ENCODE assay signal across 8 cellular contexts in genomic region chr1:221045842-221046831, GRCh38.
A peak's percentile ranks its signal among the peaks of the same experiment; 100 is the strongest.
DNase-seq lines count a peak whose midpoint lies in the region; ATAC-seq and TF ChIP-seq lines count a peak whose summit lies in the region.

No MANE protein-coding gene starts in this region.

- ATAC-seq in GM21447 (IDR thresholded peaks at IDR 0.05; ENCODE audit: unreplicated experiment) (peak; percentile 91), HG03558 (IDR thresholded peaks at IDR 0.05; ENCODE audit: extremely low read depth, unreplicated experiment) (peak; percentile 89)

- TF ChIP-seq POLR2A in thyroid gland (IDR thresholded peaks at IDR 0.05) = no peak
- no peak for TF ChIP-seq POLR2A in vagina (IDR thresholded peaks at IDR 0.05)

- H3K9me3 Mint-ChIP-seq in activated naive CD4-positive, alpha-beta T cell treated with anti-CD3 and anti-CD28 coated beads for 36 hours = peaks cover 14% of the 10 kb centered on the region

- H3K4me1 ChIP-seq in thyroid gland (peaks cover 0 to 10% of the 10 kb centered on the region in 2 donors), vagina (no peaks in the 10 kb centered on the region)

- H3K27me3 Mint-ChIP-seq in activated naive CD4-positive, alpha-beta T cell treated with anti-CD3 and anti-CD28 coated beads for 36 hours (ENCODE audit: low read depth) = peaks cover 7% of the 10 kb centered on the region

- 58 to 62% methylated on average over 5 of the region's 5 CpGs for WGBS in thyroid gland, 2 donors

- H3K4me3 ChIP-seq in choroid plexus epithelial cell (ENCODE audit: low read depth, low read length) (no peak overlapping the region), thyroid gland (replicated peaks in 1 of 3) (no peak overlapping the region), vagina (no peak overlapping the region)

- intact Hi-C loops in thyroid gland (cut with DNase I) (no loop called here), vagina (cut with DNase I) (no loop called here)
- intact Hi-C loops in activated naive CD4-positive, alpha-beta T cell treated with anti-CD3 and anti-CD28 coated beads for 36 hours (cut with micrococcal nuclease) = no loop called here

- H3K27ac Mint-ChIP-seq in activated naive CD4-positive, alpha-beta T cell treated with anti-CD3 and anti-CD28 coated beads for 36 hours = no peak overlapping the region

- H3K27me3 ChIP-seq in thyroid gland (no peaks in the 10 kb centered on the region), vagina (no peaks in the 10 kb centered on the region)

- no peak for TF ChIP-seq CTCF in choroid plexus epithelial cell (conservative IDR thresholded peaks at IDR 0.05; ENCODE audit: low read depth, low read length)
- TF ChIP-seq CTCF in thyroid gland (IDR thresholded peaks at IDR 0.05) = no peak
- TF ChIP-seq CTCF in vagina (IDR thresholded peaks at IDR 0.05) = no peak

- H3K9me3 ChIP-seq in thyroid gland (no peaks in the 10 kb centered on the region), vagina (no peaks in the 10 kb centered on the region)

- no peak overlapping the region for H3K4me3 Mint-ChIP-seq in activated naive CD4-positive, alpha-beta T cell treated with anti-CD3 and anti-CD28 coated beads for 36 hours

- H3K36me3 Mint-ChIP-seq in activated naive CD4-positive, alpha-beta T cell treated with anti-CD3 and anti-CD28 coated beads for 36 hours (ENCODE audit: low read depth) = no peaks in the 10 kb centered on the region

- DNase-seq in ELR (ENCODE audit: low read depth) (peak; percentile 34), choroid plexus epithelial cell (ENCODE audit: low read depth) (peak; percentile 22), thyroid gland (peak; percentile 9 to 41), iPS-NIHi11 (ENCODE audit: low spot score) (no peak), vagina (ENCODE audit: extremely low spot score in 2 of 2) (no peak)
- DNase-seq in activated naive CD4-positive, alpha-beta T cell treated with anti-CD3 and anti-CD28 coated beads for 36 hours = no peak

- H3K36me3 ChIP-seq in thyroid gland (no peaks in the 10 kb centered on the region), vagina (no peaks in the 10 kb centered on the region)

- CTCF ChIA-PET in activated naive CD4-positive, alpha-beta T cell treated with anti-CD3 and anti-CD28 coated beads for 36 hours (lab: Charles Lee) = no interaction called here

- no peaks in the 10 kb centered on the region for H3K4me1 Mint-ChIP-seq in activated naive CD4-positive, alpha-beta T cell treated with anti-CD3 and anti-CD28 coated beads for 36 hours (ENCODE audit: low read depth)

- H3K27ac ChIP-seq in thyroid gland (peak overlapping the region in 1 of 3 donors; percentile 29), vagina (no peak overlapping the region)

Comparison
In these comparisons a context has a peak if more than half of its experiments do, and no peak if none do; other contexts are left out.
1. DNase-seq: peak in ELR (single experiment), choroid plexus epithelial cell (single experiment) and thyroid gland (2 of 2); none in iPS-NIHi11 (single experiment), vagina (0 of 2) and activated naive CD4-positive, alpha-beta T cell treated with anti-CD3 and anti-CD28 coated beads for 36 hours (single experiment).